In genomic region chr10:99115703-99116102, GRCh38 we compare ENCODE assay signal across 25 cellular contexts.
"Had no signal": no experiment of that assay in that cellular context is flagged by ENCODE, and none has a peak within 500 bp of the region (broad histone marks: within the 10 kb centered on the region; RNA-seq: fewer than 3 reads in every experiment).

No MANE protein-coding gene starts in this region.

- FAIRE-seq: bronchial epithelial cell had no signal

- ATAC-seq: activated CD8-positive, alpha-beta memory T cell treated with anti-CD3 and anti-CD28 coated beads, Interleukin-2, amount 10 ng/mL, durations not matched to agents 7 days and 5 days; activated CD8-positive, alpha-beta T cell treated with anti-CD3 and anti-CD28 coated beads for 36 hours; left lung; natural killer cell treated with Interleukin-12 subunit alpha and Interleukin-12 subunit beta and Interleukin-15 and Interleukin-18, amount 100 ng/mL, for 72 hours had no signal

- H3K36me3 ChIP-seq: left lung, spleen, upper lobe of left lung, WERI-Rb-1 had no signal

- H3K27ac ChIP-seq: epithelial cell of prostate, left lung, spleen, upper lobe of left lung, WERI-Rb-1 had no signal

- DNase-seq: activated CD4-positive, alpha-beta T cell treated with anti-CD3 and anti-CD28 coated beads, Interleukin-2, amount 10 ng/mL, durations not matched to agents 7 days and 5 days; activated CD4-positive, CD25-positive, alpha-beta regulatory T cell treated with anti-CD3 and anti-CD28 coated beads, Interleukin-2, amount 50 U/mL, for 72 hours; activated CD8-positive, alpha-beta memory T cell treated with anti-CD3 and anti-CD28 coated beads, Interleukin-2, amount 10 ng/mL, durations not matched to agents 7 days and 5 days; activated CD8-positive, alpha-beta T cell treated with anti-CD3 and anti-CD28 coated beads for 36 hours; activated effector memory CD4-positive, alpha-beta T cell treated with anti-CD3 and anti-CD28 coated beads, Interleukin-2, amount 50 U/mL, for 16 hours; activated naive CD4-positive, alpha-beta T cell treated with anti-CD3 and anti-CD28 coated beads, Interleukin-2, amount 10 ng/mL, durations not matched to agents 7 days and 5 days; activated T-cell treated with anti-CD3 and anti-CD28 coated beads for 4 hours; amygdala; cerebellar nuclear complex; cortex of kidney; endodermal cell; glutamatergic neuron; hippocampal formation; kidney glomerular epithelial cell; left lung; retina; spleen; stimulated activated CD4-positive, alpha-beta T cell treated with anti-CD3 and anti-CD28 coated beads, Interleukin-4, amount 100 ng/mL, for 1 hour; stimulated activated naive CD4-positive, alpha-beta T cell treated with Interleukin-2 at 50 U/mL for 16 hours; T1000; upper lobe of left lung; WERI-Rb-1 had no signal

- H3K4me1 ChIP-seq: left lung, spleen, upper lobe of left lung had no signal

- H3K27me3 ChIP-seq: left lung, spleen, upper lobe of left lung had no signal

- H3K4me3 ChIP-seq: left lung, spleen, upper lobe of left lung had no signal

- H3K9me3 ChIP-seq: spleen, upper lobe of left lung had no signal
